In the genomic region with DNA sequence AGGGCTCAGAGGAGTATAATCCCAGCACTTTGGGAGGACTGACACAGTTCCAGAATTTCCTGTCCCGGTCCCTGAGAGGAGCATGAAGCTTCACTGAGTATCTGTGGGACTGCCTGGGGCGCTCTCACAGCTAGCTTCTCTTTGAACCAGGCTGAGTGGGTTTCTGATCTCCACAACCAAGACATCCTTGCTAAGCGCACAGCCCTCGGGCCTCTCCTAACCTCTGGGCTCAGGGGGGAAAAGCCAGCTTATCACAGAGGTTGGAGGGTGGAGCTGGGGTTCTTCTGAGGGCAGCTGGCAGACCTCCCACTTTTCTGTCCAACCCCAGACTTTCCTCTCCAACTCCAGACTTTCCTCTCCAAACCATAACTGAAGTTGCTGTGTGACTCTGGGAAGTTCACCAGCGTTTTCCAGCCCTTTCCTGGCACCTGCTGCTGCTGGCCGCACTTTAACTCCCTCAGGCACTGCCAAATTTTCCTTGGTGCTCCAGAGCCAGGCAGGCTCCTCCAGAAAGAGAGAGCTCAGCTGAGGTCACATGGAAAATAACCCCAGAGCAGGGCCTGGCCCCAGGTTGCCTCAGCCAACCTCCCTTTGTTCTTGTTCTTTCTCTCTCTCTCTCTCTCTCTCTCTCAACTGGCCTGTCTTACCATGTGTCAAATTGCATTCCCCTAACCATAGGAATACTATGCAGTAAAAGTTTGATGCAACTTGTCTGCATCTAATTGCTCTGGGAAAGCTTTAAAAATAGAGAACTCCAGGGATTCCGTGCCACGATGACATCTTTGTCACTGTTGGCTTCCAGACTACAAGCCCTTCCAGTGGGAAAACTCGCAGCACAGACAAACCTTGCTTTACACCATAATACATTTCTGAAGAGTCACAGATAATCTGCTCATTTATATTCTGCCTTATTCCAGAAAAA, we compare ENCODE assay signal across 18 cellular contexts. TPM values are rescaled to one million over a fixed set of nuclear protein-coding genes. Genes with fewer than 3 reads are reported as not detected.
DNase-seq lines count a peak whose midpoint lies in the region; ATAC-seq, FAIRE-seq and TF ChIP-seq lines count a peak whose summit lies in the region.
"Had no signal": no experiment of that assay in that cellular context is flagged by ENCODE, and none has a peak within 500 bp of the region (broad histone marks: within the 10 kb centered on the region; RNA-seq: fewer than 3 reads in every experiment).

No MANE protein-coding gene starts in this region.

- no peak for TF ChIP-seq POLR2A in HepG2 (IDR thresholded peaks at IDR 0.05; ENCODE audit: insufficient read depth in 1 of 2, low read depth in 2 of 2, low read length in 2 of 2)

- H3K4me3 Mint-ChIP-seq in chondrocyte (ENCODE audit: unreplicated experiment): no peak overlapping the region
- no peak overlapping the region for H3K4me3 Mint-ChIP-seq in CD8-positive, alpha-beta T cell
- H3K4me3 Mint-ChIP-seq: activated CD8-positive, alpha-beta memory T cell treated with anti-CD3 and anti-CD28 coated beads, Interleukin-2, amount 10 ng/mL, durations not matched to agents 7 days and 5 days; naive thymus-derived CD8-positive, alpha-beta T cell; stimulated activated naive CD8-positive, alpha-beta T cell treated with anti-CD3 and anti-CD28 coated beads, Interleukin-15, Interleukin-2, amounts not matched to agents 100 ng/mL and 50 ng/mL, for 24 hours had no signal

- H3K4me3 ChIP-seq in HepG2 (replicated peaks in 1 of 3; ENCODE audit: insufficient read depth in 1 of 3, low read depth in 2 of 3, low read length in 3 of 3) (no peak overlapping the region), skeletal muscle tissue (ENCODE audit: low read length in 3 of 3) (peak overlapping the region in 1 of 3 donors; percentile 5)
- H3K4me3 ChIP-seq in CD8-positive, alpha-beta T cell (ENCODE audit: low read depth, low read length): no peak overlapping the region
- H3K4me3 ChIP-seq: lower lobe of right lung had no signal

- POLR2A ChIA-PET in HepG2 (lab: Yijun Ruan, JAX): no interaction called here
- POLR2A ChIA-PET in CD8-positive, alpha-beta T cell (lab: Charles Lee): no interaction called here

- FAIRE-seq in HepG2 (lab: Jason Lieb, UNC) (no peak), RCC 7860 (lab: Jason Lieb, UNC) (no peak)

- H3K9me3 ChIP-seq in HepG2 (ENCODE audit: low read length) (no peaks in the 10 kb centered on the region), skeletal muscle tissue (ENCODE audit: control insufficient read depth in 3 of 3, low read length in 3 of 3) (no peaks in the 10 kb centered on the region)
- no peaks in the 10 kb centered on the region for H3K9me3 ChIP-seq in CD8-positive, alpha-beta T cell (ENCODE audit: low read length)
- H3K9me3 ChIP-seq: lower lobe of right lung had no signal

- H3K27ac ChIP-seq in HepG2 (ENCODE audit: extremely low read length, insufficient read depth, low read length) (no peak overlapping the region), skeletal muscle tissue (ENCODE audit: low read depth, low read length) (peak overlapping the region; percentile 52)
- H3K27ac ChIP-seq in CD8-positive, alpha-beta T cell (ENCODE audit: low read depth, low read length): no peak overlapping the region
- H3K27ac ChIP-seq: lower lobe of right lung had no signal

- no peak for TF ChIP-seq RAD21 in HepG2 (CRISPR knock-in tag; IDR thresholded peaks at IDR 0.05)

- no peaks in the 10 kb centered on the region for H3K36me3 Mint-ChIP-seq in chondrocyte (ENCODE audit: low read depth)
- no peaks in the 10 kb centered on the region for H3K36me3 Mint-ChIP-seq in CD8-positive, alpha-beta T cell
- H3K36me3 Mint-ChIP-seq: activated CD8-positive, alpha-beta memory T cell treated with anti-CD3 and anti-CD28 coated beads, Interleukin-2, amount 10 ng/mL, durations not matched to agents 7 days and 5 days had no signal

- H3K27ac Mint-ChIP-seq in chondrocyte (ENCODE audit: unreplicated experiment): peak overlapping the region; percentile 67
- H3K27ac Mint-ChIP-seq in CD8-positive, alpha-beta T cell: no peak overlapping the region
- H3K27ac Mint-ChIP-seq: activated CD8-positive, alpha-beta memory T cell treated with anti-CD3 and anti-CD28 coated beads, Interleukin-2, amount 10 ng/mL, durations not matched to agents 7 days and 5 days; stimulated activated naive CD8-positive, alpha-beta T cell treated with anti-CD3 and anti-CD28 coated beads, Interleukin-15, Interleukin-2, amounts not matched to agents 100 ng/mL and 50 ng/mL, for 24 hours had no signal

- H3K9me3 Mint-ChIP-seq in chondrocyte (ENCODE audit: low read depth): no peaks in the 10 kb centered on the region
- H3K9me3 Mint-ChIP-seq in CD8-positive, alpha-beta T cell: no peaks in the 10 kb centered on the region
- H3K9me3 Mint-ChIP-seq: naive thymus-derived CD8-positive, alpha-beta T cell; stimulated activated naive CD8-positive, alpha-beta T cell treated with anti-CD3 and anti-CD28 coated beads, Interleukin-15, Interleukin-2, amounts not matched to agents 100 ng/mL and 50 ng/mL, for 24 hours had no signal

- no peak overlapping the region for H2AFZ ChIP-seq in HepG2 (ENCODE audit: low read length)

- intact Hi-C loops in HepG2 (cut with micrococcal nuclease; ENCODE audit: unreplicated experiment): no loop called here
- intact Hi-C loops in CD8-positive, alpha-beta T cell (cut with DNase I, micrococcal nuclease): no loop called here

- H3K9ac ChIP-seq in HepG2 (ENCODE audit: insufficient read depth, low read depth, low read length): no peak overlapping the region
- peak overlapping the region in 2 of 3 donors; percentile 19 to 43 for H3K9ac ChIP-seq in skeletal muscle tissue (ENCODE audit: low read depth in 1 of 3, low read length in 3 of 3)

- no peaks in the 10 kb centered on the region for H3K79me2 ChIP-seq in HepG2 (ENCODE audit: insufficient read depth, low read length)

- TF ChIP-seq EP300 in HepG2 (IDR thresholded peaks at IDR 0.05; ENCODE audit: low read depth in 2 of 2, low read length in 2 of 2): no peak
- TF ChIP-seq EP300 in HepG2 (CRISPR knock-in tag; IDR thresholded peaks at IDR 0.05; ENCODE audit: borderline replicate concordance): no peak

- BruUV-seq in HepG2 (replicated peaks; lab: Mats Ljungman, UMichigan): no TSS peak

- CTCF ChIA-PET in HepG2 (lab: Yijun Ruan, JAX; ENCODE audit: low intra/inter-chr PET ratio, low total read pairs): no interaction called here
- CTCF ChIA-PET in CD8-positive, alpha-beta T cell (lab: Charles Lee): interaction anchor here (0.7 kb wide), 1 partner anchor 69 kb away, joined by 3 read pairs; no protein-coding TSS in a partner anchor

- H3K4me2 ChIP-seq in HepG2 (ENCODE audit: low read depth, low read length): no peak overlapping the region

- 49% methylated on average over 9 of the region's 9 CpGs for WGBS in HepG2 (ENCODE audit: low lambda C conversion rate)

- no peaks in the 10 kb centered on the region for H3K36me3 ChIP-seq in HepG2 (replicated peaks in 1 of 2; ENCODE audit: control insufficient read depth in 1 of 2, insufficient read depth in 2 of 2, low read length in 2 of 2)
- no peaks in the 10 kb centered on the region for H3K36me3 ChIP-seq in skeletal muscle tissue (ENCODE audit: control insufficient read depth in 3 of 3, insufficient read depth in 3 of 3, low read length in 3 of 3)
- H3K36me3 ChIP-seq in CD8-positive, alpha-beta T cell (ENCODE audit: insufficient read depth, low read length): no peaks in the 10 kb centered on the region
- H3K36me3 ChIP-seq: lower lobe of right lung had no signal

- ATAC-seq in HepG2: peak; percentile 13; the same call in 1 of the 3 replicates
- no peak for ATAC-seq in CD8-positive, alpha-beta T cell
- ATAC-seq: activated CD8-positive, alpha-beta memory T cell treated with anti-CD3 and anti-CD28 coated beads, Interleukin-2, amount 10 ng/mL, durations not matched to agents 7 days and 5 days; naive thymus-derived CD8-positive, alpha-beta T cell had no signal

- peaks cover 21% of the 10 kb centered on the region for H3K4me1 Mint-ChIP-seq in chondrocyte (ENCODE audit: low read depth)
- peaks cover 6% of the 10 kb centered on the region for H3K4me1 Mint-ChIP-seq in CD8-positive, alpha-beta T cell (ENCODE audit: low read depth)
- H3K4me1 Mint-ChIP-seq: activated CD8-positive, alpha-beta memory T cell treated with anti-CD3 and anti-CD28 coated beads, Interleukin-2, amount 10 ng/mL, durations not matched to agents 7 days and 5 days had no signal

- H3K27me3 Mint-ChIP-seq in chondrocyte (ENCODE audit: low read depth): no peaks in the 10 kb centered on the region
- H3K27me3 Mint-ChIP-seq in CD8-positive, alpha-beta T cell (ENCODE audit: low read depth): no peaks in the 10 kb centered on the region
- H3K27me3 Mint-ChIP-seq: activated CD8-positive, alpha-beta memory T cell treated with anti-CD3 and anti-CD28 coated beads, Interleukin-2, amount 10 ng/mL, durations not matched to agents 7 days and 5 days; naive thymus-derived CD8-positive, alpha-beta T cell; stimulated activated naive CD8-positive, alpha-beta T cell treated with anti-CD3 and anti-CD28 coated beads, Interleukin-15, Interleukin-2, amounts not matched to agents 100 ng/mL and 50 ng/mL, for 24 hours had no signal

- H3K4me1 ChIP-seq in HepG2 (ENCODE audit: insufficient read depth, low read length): peaks cover 29% of the 10 kb centered on the region
- peaks cover 16 to 29% (median 25%) of the 10 kb centered on the region in 3 donors for H3K4me1 ChIP-seq in skeletal muscle tissue (ENCODE audit: control insufficient read depth in 3 of 3, insufficient read depth in 3 of 3, low read length in 3 of 3)
- H3K4me1 ChIP-seq in CD8-positive, alpha-beta T cell (ENCODE audit: insufficient read depth, low read length): no peaks in the 10 kb centered on the region
- H3K4me1 ChIP-seq: lower lobe of right lung had no signal

- H3K27me3 ChIP-seq in HepG2 (ENCODE audit: control insufficient read depth in 1 of 2, insufficient read depth in 2 of 2, low read length in 2 of 2) (peaks cover 0 to 18% of the 10 kb centered on the region in 2 experiments; a peak in 3 of 5 replicates), skeletal muscle tissue (ENCODE audit: control insufficient read depth in 3 of 3, insufficient read depth in 3 of 3, low read length in 3 of 3) (no peaks in the 10 kb centered on the region)
- H3K27me3 ChIP-seq in CD8-positive, alpha-beta T cell (ENCODE audit: insufficient read depth, low read length): no peaks in the 10 kb centered on the region

- in situ Hi-C loops in G401 (cut with HindIII; ENCODE audit: low sequenced_read_pairs): no loop called here
- in situ Hi-C loops in HepG2 (cut with HindIII; ENCODE audit: extremely low pct_ligation_motif_present, low pct_unique_long_range_greater_than_20kb): no loop called here

- DNase-seq in G401 (ENCODE audit: low spot score) (peak; percentile 5), chondrocyte (ENCODE audit: low spot score) (no peak), HepG2 (ENCODE audit: low spot score) (no peak), amniotic stem cell (lab: John Stamatoyannopoulos, UW) (no peak), RCC 7860 (ENCODE audit: low spot score) (no peak)
- DNase-seq in activated naive CD4-positive, alpha-beta T cell treated with Interleukin-2 at 50 U/mL for 16 hours: no peak
- no peak for DNase-seq in CD8-positive, alpha-beta T cell
- DNase-seq: activated CD8-positive, alpha-beta memory T cell treated with anti-CD3 and anti-CD28 coated beads, Interleukin-2, amount 10 ng/mL, durations not matched to agents 7 days and 5 days; activated effector memory CD4-positive, alpha-beta T cell treated with anti-CD3 and anti-CD28 coated beads, Interleukin-2, amount 50 U/mL, for 16 hours; lower lobe of right lung; naive thymus-derived CD8-positive, alpha-beta T cell; NCI-H187; SHP77 had no signal

- TF ChIP-seq CTCF in chondrocyte (IDR thresholded peaks at IDR 0.05) (no peak), HepG2 (CRISPR knock-in tag; IDR thresholded peaks at IDR 0.05) (no peak)
- TF ChIP-seq CTCF in CD8-positive, alpha-beta T cell (IDR thresholded peaks at IDR 0.05): no peak

- no peaks in the 10 kb centered on the region for H4K20me1 ChIP-seq in HepG2 (ENCODE audit: insufficient read depth, low read length)

RNA-seq across cellular contexts. Expression of gene OLFML2B, which starts 49.5 kb away (rescaled TPM):
- total RNA-seq in G401 (2014; rRNA removed; shearing (Covaris generic)): 0.31 TPM in 1 of 2 replicates, not detected in the other
- 44.6 to 120 TPM (median 113 TPM) in 3 replicates for total RNA-seq in chondrocyte
- not detected in 2 replicates for total RNA-seq in HepG2 (2016; rRNA removed; fragmentation: Illumina TruSeq; extraction: Trizol)
- total RNA-seq in HepG2 (2016; cell fraction: cytosol; rRNA removed; fragmentation: Illumina TruSeq; extraction: Trizol; ENCODE audit: low read depth): not detected in 2 replicates
- not detected in 2 replicates for total RNA-seq in HepG2 (2016; cell fraction: insoluble cytoplasmic fraction; rRNA removed; fragmentation: Illumina TruSeq; extraction: Trizol)
- total RNA-seq in HepG2 (2016; cell fraction: membrane; rRNA removed; fragmentation: Illumina TruSeq; extraction: Trizol): not detected in 2 replicates
- not detected in 2 replicates for total RNA-seq in HepG2 (2016; cell fraction: nucleus; rRNA removed; fragmentation: Illumina TruSeq; extraction: Trizol)
- not detected in 2 replicates for polyA plus RNA-seq in HepG2 (2011; rRNA removed)
- not detected in 2 replicates for polyA plus RNA-seq in HepG2 (2011; cell fraction: cytosol; rRNA removed)
- not detected in 2 replicates for polyA plus RNA-seq in HepG2 (2011; cell fraction: nucleus; rRNA removed)
- not detected in 2 replicates for polyA plus RNA-seq in HepG2 (2012)
- polyA plus RNA-seq in HepG2 (2016; cell fraction: cytosol; fragmentation: Illumina TruSeq; extraction: Trizol; ENCODE audit: low read depth): not detected in 2 replicates
- not detected in 2 replicates for polyA plus RNA-seq in HepG2 (2016; cell fraction: insoluble cytoplasmic fraction; fragmentation: Illumina TruSeq; extraction: Trizol; ENCODE audit: low read depth)
- polyA plus RNA-seq in HepG2 (2016; cell fraction: membrane; fragmentation: Illumina TruSeq; extraction: Trizol; ENCODE audit: low read depth): not detected in 2 replicates
- not detected in 2 replicates for polyA plus RNA-seq in HepG2 (2016; cell fraction: nucleus; fragmentation: Illumina TruSeq; extraction: Trizol; ENCODE audit: insufficient read depth, low read depth)
- polyA minus RNA-seq in HepG2 (2011; rRNA and poly(A)+ RNA removed; ENCODE audit: low replicate concordance): 0.05 TPM in 1 of 2 replicates, not detected in the other
- not detected in 2 replicates for polyA minus RNA-seq in HepG2 (2011; cell fraction: cytosol; rRNA and poly(A)+ RNA removed)
- polyA minus RNA-seq in HepG2 (2011; cell fraction: nucleus; rRNA and poly(A)+ RNA removed): not detected in 2 replicates
- 29.7 TPM for total RNA-seq in skeletal muscle tissue
- not detected for total RNA-seq in CD8-positive, alpha-beta T cell
- total RNA-seq: activated CD8-positive, alpha-beta memory T cell treated with anti-CD3 and anti-CD28 coated beads, Interleukin-2, amount 10 ng/mL, durations not matched to agents 7 days and 5 days; MCF 10A; NCI-H460; T-helper 2 cell treated with Interferon-gamma antibody and Interleukin-4, amounts not matched to agents 100 ng/mL and 5 ng/mL, for 36 hours had no signal

Comparison
In these comparisons a context has a peak if more than half of its experiments do, and no peak if none do; other contexts are left out.
1. RNA of gene OLFML2B, which starts 49.5 kb away (total RNA-seq): 44.6 to 120 TPM in chondrocyte and 29.7 TPM in skeletal muscle tissue (single experiment); not detected in HepG2, 0.31 TPM in G401 and not detected in CD8-positive, alpha-beta T cell; every median in the first group is over 10 times any median in the second.